Comparison of ENCODE assay signal across 1 cellular context in the genomic region with DNA sequence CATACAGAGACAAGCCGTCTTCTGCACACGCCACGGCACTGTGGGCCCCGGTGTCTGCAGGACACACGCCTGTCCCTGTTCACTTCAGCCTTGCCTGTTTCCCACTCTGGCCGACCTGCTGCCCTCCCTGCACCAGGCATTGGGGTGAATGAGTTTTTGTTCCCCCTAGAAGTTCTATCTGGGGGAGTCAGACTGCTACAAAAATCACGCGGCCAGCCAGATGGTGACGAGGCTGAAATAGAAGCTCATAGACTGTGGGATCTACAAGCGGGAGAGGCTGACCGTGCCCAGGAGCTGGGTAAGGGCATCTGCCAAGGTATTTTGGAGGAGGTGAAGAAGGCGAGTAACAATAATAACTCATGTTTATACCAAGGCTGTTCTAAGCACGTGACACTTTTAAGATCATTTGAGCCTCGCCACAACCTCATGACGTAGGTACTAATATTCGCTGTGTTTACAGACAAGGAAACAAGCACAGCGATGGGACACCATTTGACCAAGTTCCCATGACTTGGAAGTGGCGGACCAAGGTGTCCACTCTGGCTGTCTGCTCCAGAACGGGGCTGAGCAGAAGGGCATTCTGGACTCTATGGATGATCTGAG.
TF ChIP-seq lines count a peak whose summit lies in the region.

No MANE protein-coding gene starts in this region.

TF ChIP-seq in H1, 55 proteins besides CTCF, POLR2A, EP300 and RAD21:
- TF ChIP-seq, protein P1, sequence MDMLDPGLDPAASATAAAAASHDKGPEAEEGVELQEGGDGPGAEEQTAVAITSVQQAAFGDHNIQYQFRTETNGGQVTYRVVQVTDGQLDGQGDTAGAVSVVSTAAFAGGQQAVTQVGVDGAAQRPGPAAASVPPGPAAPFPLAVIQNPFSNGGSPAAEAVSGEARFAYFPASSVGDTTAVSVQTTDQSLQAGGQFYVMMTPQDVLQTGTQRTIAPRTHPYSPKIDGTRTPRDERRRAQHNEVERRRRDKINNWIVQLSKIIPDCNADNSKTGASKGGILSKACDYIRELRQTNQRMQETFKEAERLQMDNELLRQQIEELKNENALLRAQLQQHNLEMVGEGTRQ (IDR thresholded peaks at IDR 0.05; ENCODE audit: low read length) = no peak
- no peak for TF ChIP-seq EZH2 (IDR thresholded peaks at IDR 0.05; ENCODE audit: low read depth, low read length, severe bottlenecking)
- TF ChIP-seq HDAC6 (IDR thresholded peaks at IDR 0.05; ENCODE audit: low read depth, low read length) = no peak
- TF ChIP-seq, protein P2, sequence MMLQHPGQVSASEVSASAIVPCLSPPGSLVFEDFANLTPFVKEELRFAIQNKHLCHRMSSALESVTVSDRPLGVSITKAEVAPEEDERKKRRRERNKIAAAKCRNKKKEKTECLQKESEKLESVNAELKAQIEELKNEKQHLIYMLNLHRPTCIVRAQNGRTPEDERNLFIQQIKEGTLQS (IDR thresholded peaks at IDR 0.05; ENCODE audit: insufficient read depth, low read depth, low read length) = no peak
- TF ChIP-seq RFX5 (IDR thresholded peaks at IDR 0.05; ENCODE audit: borderline replicate concordance, low read depth, low read length) = no peak
- TF ChIP-seq SIRT6 (IDR thresholded peaks at IDR 0.05; ENCODE audit: low read length) = no peak
- no peak for TF ChIP-seq GTF2F1 (IDR thresholded peaks at IDR 0.05; ENCODE audit: borderline replicate concordance, low read depth, low read length)
- TF ChIP-seq BRCA1 (IDR thresholded peaks at IDR 0.05; ENCODE audit: low read depth, low read length) = no peak
- no peak for TF ChIP-seq NRF1 (IDR thresholded peaks at IDR 0.05; ENCODE audit: low read depth, low read length)
- no peak for TF ChIP-seq TBP (IDR thresholded peaks at IDR 0.05; ENCODE audit: low read depth, low read length)
- no peak for TF ChIP-seq SIN3A (conservative IDR thresholded peaks at IDR 0.05 in 1 of 2, IDR thresholded peaks at IDR 0.05 in 1 of 2; ENCODE audit: low read depth in 1 of 2, low read length in 2 of 2)
- TF ChIP-seq RXRA (IDR thresholded peaks at IDR 0.05; ENCODE audit: insufficient read depth, low read depth, low read length) = no peak
- TF ChIP-seq HDAC2 (IDR thresholded peaks at IDR 0.05; ENCODE audit: borderline replicate concordance in 1 of 2, low read depth in 2 of 2, low read length in 2 of 2) = no peak
- TF ChIP-seq CBX8 (IDR thresholded peaks at IDR 0.05; ENCODE audit: borderline replicate concordance, low read depth, low read length) = no peak
- no peak for TF ChIP-seq SP1 (IDR thresholded peaks at IDR 0.05; ENCODE audit: low read depth, low read length)
